7 cellular contexts compared by ENCODE assay signal in genomic region chr3:98343647-98344507, GRCh38. TPM values are rescaled to one million over a fixed set of nuclear protein-coding genes. Genes with fewer than 3 reads are reported as not detected.
DNase-seq lines count a peak whose midpoint lies in the region; ATAC-seq and TF ChIP-seq lines count a peak whose summit lies in the region.

No MANE protein-coding gene starts in this region.

- ATAC-seq in GM18502 (IDR thresholded peaks at IDR 0.05; ENCODE audit: poor library complexity, unreplicated experiment) = peak; percentile 68
- peak; percentile 67 for ATAC-seq in HG03175 (IDR thresholded peaks at IDR 0.05; ENCODE audit: unreplicated experiment)

- H3K9me3 ChIP-seq in OCI-LY7 (ENCODE audit: low read length) (no peaks in the 10 kb centered on the region), ascending aorta (no peaks in the 10 kb centered on the region)

- no peaks in the 10 kb centered on the region for H3K4me1 Mint-ChIP-seq in nephron progenitor cell

- no peaks in the 10 kb centered on the region for H3K27me3 ChIP-seq in ascending aorta

- CTCF ChIA-PET in OCI-LY7 (lab: Charles Lee; ENCODE audit: unreplicated experiment) = no interaction called here

- in situ Hi-C loops in Caki2 (cut with HindIII; ENCODE audit: low pct_unique_long_range_greater_than_20kb, low sequenced_read_pairs) = no loop called here

- intact Hi-C loops in OCI-LY7 (cut with micrococcal nuclease; ENCODE audit: unreplicated experiment) (no loop called here), ascending aorta (cut with DNase I) (no loop called here)

- H2AFZ ChIP-seq in OCI-LY7 (ENCODE audit: low read length) = no peak overlapping the region

- H3K9me3 Mint-ChIP-seq in nephron progenitor cell = no peaks in the 10 kb centered on the region

- BruUV-seq in OCI-LY7 (replicated peaks; lab: Mats Ljungman, UMichigan) = no TSS peak

- H3K27me3 Mint-ChIP-seq in nephron progenitor cell (ENCODE audit: low read depth, poor library complexity) = no peaks in the 10 kb centered on the region

- DNase-seq in Caki2 (ENCODE audit: low read depth) = peak; percentile 23
- DNase-seq in OCI-LY7 (ENCODE audit: low spot score) = peak; percentile 60
- peak; percentile 50 for DNase-seq in choroid plexus epithelial cell (ENCODE audit: low read depth)
- peak; percentile 53 for DNase-seq in nephron progenitor cell
- DNase-seq in ascending aorta (ENCODE audit: low spot score in 2 of 2) = no peak

- no peaks in the 10 kb centered on the region for H3K9me2 ChIP-seq in OCI-LY7 (ENCODE audit: insufficient read depth, low read length)

- H3K79me2 ChIP-seq in OCI-LY7 (ENCODE audit: insufficient read depth, low read depth, low read length) = no peaks in the 10 kb centered on the region

- H4K20me1 ChIP-seq in OCI-LY7 (ENCODE audit: insufficient read depth, low read length) = no peaks in the 10 kb centered on the region

- H3K4me3 Mint-ChIP-seq in nephron progenitor cell = no peak overlapping the region

- H3K4me3 ChIP-seq in OCI-LY7 (ENCODE audit: low read depth, low read length, poor library complexity, severe bottlenecking) (no peak overlapping the region), choroid plexus epithelial cell (ENCODE audit: low read depth, low read length) (no peak overlapping the region), ascending aorta (no peak overlapping the region)

- no peaks in the 10 kb centered on the region for H3K36me3 ChIP-seq in OCI-LY7 (ENCODE audit: insufficient read depth, low read length)
- H3K36me3 ChIP-seq in ascending aorta = no peaks in the 10 kb centered on the region

- H3K27ac Mint-ChIP-seq in nephron progenitor cell = no peak overlapping the region

- H3K4me1 ChIP-seq in OCI-LY7 (ENCODE audit: insufficient read depth, low read length, poor library complexity, severe bottlenecking) (no peaks in the 10 kb centered on the region), ascending aorta (no peaks in the 10 kb centered on the region)

- POLR2A ChIA-PET in OCI-LY7 (lab: Charles Lee) = no interaction called here

- H3K27ac ChIP-seq in OCI-LY7 (ENCODE audit: low read depth, low read length, poor library complexity, severe bottlenecking) (no peak overlapping the region), ascending aorta (no peak overlapping the region)

- H3K36me3 Mint-ChIP-seq in nephron progenitor cell (ENCODE audit: low read depth) = no peaks in the 10 kb centered on the region

- TF ChIP-seq CTCF in OCI-LY7 (conservative IDR thresholded peaks at IDR 0.05; ENCODE audit: low read length) = peak; percentile 90
- TF ChIP-seq CTCF in choroid plexus epithelial cell (conservative IDR thresholded peaks at IDR 0.05; ENCODE audit: low read depth, low read length) = peak; percentile 70
- peak; percentile 75 for TF ChIP-seq CTCF in nephron progenitor cell (IDR thresholded peaks at IDR 0.05)
- peak in 1 of 3 experiments; percentile 19 for TF ChIP-seq CTCF in ascending aorta (IDR thresholded peaks at IDR 0.05)

- no peak overlapping the region for H3K4me2 ChIP-seq in OCI-LY7 (ENCODE audit: low read length)

RNA-seq across cellular contexts. Expression of gene OR5K4, which starts 9.8 kb away (rescaled TPM):
- not detected in 2 replicates for total RNA-seq in Caki2 (2014; rRNA removed; shearing (Covaris generic); ENCODE audit: low replicate concordance)
- total RNA-seq in OCI-LY7 (2014; rRNA removed; shearing (Covaris generic)) = not detected in 2 replicates
- not detected in 2 replicates for total RNA-seq in OCI-LY7 (2022)
- total RNA-seq in ascending aorta = not detected

RNA-seq across cellular contexts. Expression of gene OR5K3, which starts 46.6 kb away (rescaled TPM):
- not detected in 2 replicates for total RNA-seq in Caki2 (2014; rRNA removed; shearing (Covaris generic); ENCODE audit: low replicate concordance)
- total RNA-seq in OCI-LY7 (2014; rRNA removed; shearing (Covaris generic)) = not detected in 2 replicates
- total RNA-seq in OCI-LY7 (2022) (not detected in 2 replicates), ascending aorta (not detected)

Comparison
In these comparisons a context has a peak if more than half of its experiments do, and no peak if none do; other contexts are left out.
1. DNase-seq: peak in Caki2 (single experiment), OCI-LY7 (single experiment), choroid plexus epithelial cell (single experiment) and nephron progenitor cell (single experiment); none in ascending aorta (0 of 2).